Comparison of ENCODE assay signal across 34 cellular contexts in the genomic region with DNA sequence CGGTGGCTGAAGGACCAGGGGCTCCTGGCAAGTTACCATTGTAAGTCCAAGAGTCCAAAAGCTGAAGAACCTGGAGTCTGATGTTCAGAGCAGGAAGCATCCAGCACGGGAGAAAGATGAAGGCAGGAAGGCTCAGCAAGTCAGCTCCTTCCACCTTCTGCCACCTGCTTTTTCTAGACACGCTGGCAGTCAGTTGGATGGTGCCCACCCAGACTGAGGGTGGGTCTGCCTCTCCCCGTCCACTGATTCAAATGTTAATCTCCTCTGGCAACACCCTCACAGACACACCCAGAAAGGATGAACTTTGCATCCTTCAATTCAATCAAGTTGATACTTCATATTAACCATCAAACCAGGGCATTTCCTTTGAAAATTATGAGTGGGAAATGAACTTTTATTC.
"Had no signal": no experiment of that assay in that cellular context is flagged by ENCODE, and none has a peak within 500 bp of the region (broad histone marks: within the 10 kb centered on the region; RNA-seq: fewer than 3 reads in every experiment).

No MANE protein-coding gene starts in this region.

- DNase-seq: Karpas-422, Kasumi-1, MG63, MM.1S, MV-4-11, NCI-H1048, NCI-H1092, NCI-H1092 treated with DMSO at 0.1 percent for 48 hours, NCI-H1105, NCI-H1105 treated with DMSO at 0.1 percent for 48 hours, NCI-H1417, NCI-H1417 treated with DMSO at 0.1 percent for 48 hours, NCI-H1436, NCI-H1436 treated with DMSO at 0.1 percent for 48 hours, NCI-H146, NCI-H1694, NCI-H1694 treated with DMSO at 0.1 percent for 48 hours, NCI-H187, NCI-H187 treated with DMSO at 0.1 percent for 48 hours, NCI-H1930, NCI-H2029, NCI-H2029 treated with DMSO at 0.1 percent for 48 hours, NCI-H2081, NCI-H2081 treated with DMSO at 0.1 percent for 48 hours, NCI-H2107, NCI-H2171, NCI-H2171 treated with DMSO at 0.1 percent for 48 hours, NCI-H2227 treated with DMSO at 0.1 percent for 48 hours, NCI-H226, NCI-H345, NCI-H446, NCI-H446 treated with DMSO at 0.1 percent for 48 hours, NCI-H510A, NCI-H510A treated with DMSO at 0.1 percent for 48 hours had no signal

- H3K4me3 ChIP-seq: MG63 had no signal

- H3K27me3 ChIP-seq: MG63 had no signal

- H3K36me3 ChIP-seq: MG63 had no signal

- H3K9me3 ChIP-seq: MG63 had no signal
